In the genomic region with DNA sequence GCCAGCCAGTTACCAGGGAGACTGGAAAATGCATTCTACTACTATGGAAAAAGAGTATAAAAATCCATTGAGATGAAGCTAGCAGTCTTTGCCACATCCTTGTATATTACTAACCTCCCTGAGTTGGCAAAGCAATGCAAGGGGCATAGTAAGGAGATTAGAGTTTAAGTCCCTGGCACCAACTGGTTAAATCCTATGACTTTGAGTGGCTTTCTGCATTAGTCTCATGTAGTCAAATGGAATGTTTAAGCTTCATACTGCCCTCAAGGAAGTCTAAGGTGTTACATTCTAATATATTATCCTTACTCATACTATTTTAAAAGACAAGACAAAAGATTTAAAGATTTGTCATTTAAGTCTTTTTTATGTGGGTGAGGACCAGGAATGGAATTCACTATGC, we compare ENCODE assay signal across 17 cellular contexts.
"Had no signal": no experiment of that assay in that cellular context is flagged by ENCODE, and none has a peak within 500 bp of the region (broad histone marks: within the 10 kb centered on the region; RNA-seq: fewer than 3 reads in every experiment).

No MANE protein-coding gene starts in this region.

- DNase-seq: colonic mucosa; dermis blood vessel endothelial cell; esophagus squamous epithelium; foreskin fibroblast; glutamatergic neuron; kidney glomerular epithelial cell; mammary epithelial cell; natural killer cell; nucleus accumbens; ovary; right cardiac atrium; small intestine; stimulated activated CD4-positive, alpha-beta T cell treated with anti-CD3 and anti-CD28 coated beads, Interleukin-12 subunit alpha, Interleukin-12 subunit beta, amount 100 ng/mL, for 4 hours; stimulated activated naive CD4-positive, alpha-beta T cell treated with Interleukin-2 at 50 U/mL for 16 hours; trophoblast cell had no signal

- H3K4me1 ChIP-seq: colonic mucosa, esophagus squamous epithelium, gastroesophageal sphincter had no signal

- H3K27ac Mint-ChIP-seq: natural killer cell had no signal

- H3K27me3 ChIP-seq: colonic mucosa, esophagus squamous epithelium, gastroesophageal sphincter, ovary had no signal

- H3K9me3 ChIP-seq: colonic mucosa had no signal

- H3K4me1 Mint-ChIP-seq: natural killer cell, neural crest cell had no signal

- H3K36me3 ChIP-seq: colonic mucosa, esophagus squamous epithelium, gastroesophageal sphincter, ovary had no signal

- H3K27ac ChIP-seq: colonic mucosa, esophagus squamous epithelium, gastroesophageal sphincter, ovary had no signal

- FAIRE-seq: small intestine had no signal

- H3K4me3 ChIP-seq: colonic mucosa, esophagus squamous epithelium, gastroesophageal sphincter, ovary had no signal

- ATAC-seq: gastroesophageal sphincter, natural killer cell, right cardiac atrium had no signal

- H3K4me3 Mint-ChIP-seq: natural killer cell, neural crest cell had no signal
